ENCODE assay signal across 11 cellular contexts in genomic region chr3:50300681-50301254, GRCh38. TPM values are rescaled to one million over a fixed set of nuclear protein-coding genes. Genes with fewer than 3 reads are reported as not detected.
DNase-seq lines count a peak whose midpoint lies in the region; ATAC-seq and TF ChIP-seq lines count a peak whose summit lies in the region.
"Had no signal": no experiment of that assay in that cellular context is flagged by ENCODE, and none has a peak within 500 bp of the region (broad histone marks: within the 10 kb centered on the region; RNA-seq: fewer than 3 reads in every experiment).

No MANE protein-coding gene starts in this region.

- intact Hi-C loops in ascending aorta (cut with DNase I) = no loop called here

- no peak for TF ChIP-seq CTCF in ascending aorta (IDR thresholded peaks at IDR 0.05)
- TF ChIP-seq CTCF in lung (IDR thresholded peaks at IDR 0.05; ENCODE audit: control extremely low read depth, extremely low read depth) = no peak

- peaks cover 30% of the 10 kb centered on the region for H3K4me1 Mint-ChIP-seq in activated CD4-positive, alpha-beta T cell treated with anti-CD3 and anti-CD28 coated beads, Interleukin-2, amount 10 ng/mL, durations not matched to agents 7 days and 5 days

- H3K36me3 ChIP-seq in ascending aorta (peaks cover 0 to 10% of the 10 kb centered on the region in 2 donors), lung (ENCODE audit: control insufficient read depth in 2 of 2, insufficient read depth in 2 of 2, low read length in 2 of 2) (peaks cover 0 to 4% of the 10 kb centered on the region in 2 donors)
- H3K36me3 ChIP-seq: cardiac muscle cell had no signal

- WGBS in lung, 2 donors = 81 to 84% methylated on average over 6 of the region's 6 CpGs

- H3K4me1 ChIP-seq in ascending aorta (peaks cover 13 to 19% of the 10 kb centered on the region in 2 donors), lung (ENCODE audit: control insufficient read depth in 2 of 2, insufficient read depth in 2 of 2, low read length in 2 of 2) (peaks cover 12 to 26% of the 10 kb centered on the region in 2 donors)

- no peak for ATAC-seq in lung (ENCODE audit: insufficient read depth, low FRiP score)

- peaks cover 1% of the 10 kb centered on the region for H3K36me3 Mint-ChIP-seq in activated CD4-positive, alpha-beta T cell treated with anti-CD3 and anti-CD28 coated beads, Interleukin-2, amount 10 ng/mL, durations not matched to agents 7 days and 5 days (ENCODE audit: low read depth)

- H3K4me3 ChIP-seq in ascending aorta = peak overlapping the region in 1 of 2 donors; percentile 89
- H3K4me3 ChIP-seq in lung = no peak overlapping the region
- H3K4me3 ChIP-seq: cardiac muscle cell had no signal

- H3K27ac ChIP-seq in ascending aorta (peak overlapping the region; percentile 77 to 78), lung (ENCODE audit: low read depth in 1 of 2, low read length in 1 of 2) (peak overlapping the region; percentile 85 to 95), substantia nigra (ENCODE audit: low read depth, low read length, poor library complexity, severe bottlenecking) (peak overlapping the region; percentile 97)

- H3K27ac Mint-ChIP-seq in activated CD4-positive, alpha-beta T cell treated with anti-CD3 and anti-CD28 coated beads, Interleukin-2, amount 10 ng/mL, durations not matched to agents 7 days and 5 days = peak overlapping the region; percentile 100

- H3K9me3 ChIP-seq in ascending aorta (no peaks in the 10 kb centered on the region), lung (ENCODE audit: control insufficient read depth in 2 of 2, insufficient read depth in 1 of 2, low read length in 1 of 2) (no peaks in the 10 kb centered on the region)

- no peaks in the 10 kb centered on the region for H3K9me3 Mint-ChIP-seq in activated CD4-positive, alpha-beta T cell treated with anti-CD3 and anti-CD28 coated beads, Interleukin-2, amount 10 ng/mL, durations not matched to agents 7 days and 5 days

- no peak for DNase-seq in activated CD4-positive, alpha-beta T cell treated with anti-CD3 and anti-CD28 coated beads, Interleukin-2, amount 10 ng/mL, durations not matched to agents 7 days and 5 days
- DNase-seq in activated CD4-positive, alpha-beta T cell treated with anti-CD3 and anti-CD28 coated beads, Interleukin-2, amount 50 U/mL, for 1 hour = no peak
- no peak for DNase-seq in ascending aorta (ENCODE audit: low spot score in 2 of 2)
- DNase-seq in lung (ENCODE audit: low spot score) = no peak
- DNase-seq in substantia nigra (lab: John Stamatoyannopoulos, UW) = no peak
- no peak for DNase-seq in D341Med (ENCODE audit: low spot score)
- no peak for DNase-seq in glomerular visceral epithelial cell (ENCODE audit: extremely low spot score)
- DNase-seq in NCI-H2171 (lab: John Stamatoyannopoulos, UW) = no peak
- DNase-seq: NCI-H1048 had no signal

- CTCF ChIA-PET in activated CD4-positive, alpha-beta T cell treated with anti-CD3 and anti-CD28 coated beads, Interleukin-2, amount 10 ng/mL, durations not matched to agents 7 days and 5 days (lab: Charles Lee) = no interaction called here

- POLR2A ChIA-PET in activated CD4-positive, alpha-beta T cell treated with anti-CD3 and anti-CD28 coated beads, Interleukin-2, amount 10 ng/mL, durations not matched to agents 7 days and 5 days (lab: Charles Lee) = no interaction called here

- no peaks in the 10 kb centered on the region for H3K27me3 Mint-ChIP-seq in activated CD4-positive, alpha-beta T cell treated with anti-CD3 and anti-CD28 coated beads, Interleukin-2, amount 10 ng/mL, durations not matched to agents 7 days and 5 days

- peak overlapping the region; percentile 95 for H3K4me3 Mint-ChIP-seq in activated CD4-positive, alpha-beta T cell treated with anti-CD3 and anti-CD28 coated beads, Interleukin-2, amount 10 ng/mL, durations not matched to agents 7 days and 5 days

- H3K27me3 ChIP-seq in ascending aorta (no peaks in the 10 kb centered on the region), lung (ENCODE audit: control insufficient read depth, insufficient read depth) (no peaks in the 10 kb centered on the region)
- H3K27me3 ChIP-seq: cardiac muscle cell had no signal

RNA-seq across cellular contexts. Expression of gene HYAL3, which starts 1.6 kb away (rescaled TPM):
- 10 to 100 TPM in 1 of 2 experiments, 1 to 10 TPM in 1; 9.2 to 10.9 TPM for total RNA-seq in activated CD4-positive, alpha-beta T cell treated with anti-CD3 and anti-CD28 coated beads, Interleukin-2, amount 10 ng/mL, durations not matched to agents 7 days and 5 days
- total RNA-seq in ascending aorta (not detected), lung (1 to 10 TPM; 1.4 to 4.0 TPM)
- 1 to 10 TPM; 2.5 to 4.9 TPM for polyA plus RNA-seq in lung

RNA-seq across cellular contexts. Expression of gene NAA80, which starts 1.6 kb away (rescaled TPM):
- total RNA-seq in activated CD4-positive, alpha-beta T cell treated with anti-CD3 and anti-CD28 coated beads, Interleukin-2, amount 10 ng/mL, durations not matched to agents 7 days and 5 days = 10 to 100 TPM; 28.9 to 31.7 TPM
- total RNA-seq in ascending aorta (38.8 TPM), lung (10 to 100 TPM in 1 of 2 donors, 1 to 10 TPM in 1; 4.8 to 16.6 TPM)
- polyA plus RNA-seq in lung = 10 to 100 TPM in 1 of 2 donors, 1 to 10 TPM in 1; 9.5 to 14.7 TPM

RNA-seq across cellular contexts. Expression of gene HYAL1, which starts 2.6 kb away (rescaled TPM):
- under 1 TPM in 1 of 2 experiments, not detected in 1; 0.07 TPM for total RNA-seq in activated CD4-positive, alpha-beta T cell treated with anti-CD3 and anti-CD28 coated beads, Interleukin-2, amount 10 ng/mL, durations not matched to agents 7 days and 5 days
- total RNA-seq in ascending aorta (49.5 TPM), lung (10 to 100 TPM in 1 of 2 donors, 1 to 10 TPM in 1; 1.6 to 51.2 TPM)
- 10 to 100 TPM; 24.6 to 27.8 TPM for polyA plus RNA-seq in lung
- total RNA-seq: kidney epithelial cell had no signal

RNA-seq across cellular contexts. Expression of gene IFRD2, which starts 8.5 kb away (rescaled TPM):
- total RNA-seq in activated CD4-positive, alpha-beta T cell treated with anti-CD3 and anti-CD28 coated beads, Interleukin-2, amount 10 ng/mL, durations not matched to agents 7 days and 5 days = 10 to 100 TPM; 59.4 to 66.0 TPM
- total RNA-seq in ascending aorta = 231 TPM
- total RNA-seq in lung = 10 to 100 TPM; 14.7 to 98.8 TPM
- polyA plus RNA-seq in lung = 100 to 1,000 TPM in 1 of 2 donors, 10 to 100 TPM in 1; 91.4 to 107 TPM

RNA-seq across cellular contexts. Expression of gene HYAL2, which starts 21.8 kb away (rescaled TPM):
- total RNA-seq in activated CD4-positive, alpha-beta T cell treated with anti-CD3 and anti-CD28 coated beads, Interleukin-2, amount 10 ng/mL, durations not matched to agents 7 days and 5 days = 1 to 10 TPM; 4.3 to 5.7 TPM
- total RNA-seq in ascending aorta (449 TPM), lung (100 to 1,000 TPM in 1 of 2 donors, 10 to 100 TPM in 1; 94.3 to 218 TPM)
- 100 to 1,000 TPM; 193 to 208 TPM for polyA plus RNA-seq in lung
